ENCODE assay signal across 12 cellular contexts in the genomic region with DNA sequence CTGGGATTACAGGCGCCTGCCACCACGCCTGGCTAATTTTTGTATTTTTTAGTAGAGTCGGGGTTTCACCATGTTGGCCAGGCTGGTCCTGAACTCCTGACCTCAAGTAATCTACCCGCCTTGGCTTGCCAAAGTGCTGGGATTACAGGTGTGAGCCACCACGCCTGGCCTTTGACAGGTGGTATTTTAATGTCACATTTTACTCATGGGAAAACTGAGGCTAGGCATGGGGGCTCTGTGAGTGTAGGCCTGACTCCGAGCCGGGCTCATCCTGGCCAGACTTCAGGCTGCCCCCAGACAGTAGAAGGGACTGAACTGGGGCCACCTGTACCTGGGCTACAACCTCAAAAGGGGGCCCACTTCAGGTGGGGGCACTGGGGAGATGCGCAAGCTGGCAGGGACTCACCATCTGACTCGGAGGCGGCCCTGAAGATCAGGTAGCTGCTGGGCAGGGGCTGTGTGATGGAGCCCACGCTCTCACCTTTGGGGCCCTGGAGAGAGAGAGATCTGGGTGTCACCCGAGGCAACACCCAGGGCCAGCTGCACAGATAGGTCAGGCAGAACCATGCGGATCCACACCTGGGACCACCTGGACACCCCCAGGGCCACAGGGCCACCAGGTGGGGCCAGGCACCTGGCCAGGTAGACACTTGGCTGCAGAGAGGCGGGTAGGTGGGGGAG.
"Had no signal": no experiment of that assay in that cellular context is flagged by ENCODE, and none has a peak within 500 bp of the region (broad histone marks: within the 10 kb centered on the region; RNA-seq: fewer than 3 reads in every experiment).

No MANE protein-coding gene starts in this region.

- H3K27me3 ChIP-seq: body of pancreas, testis had no signal

- H3K27me3 Mint-ChIP-seq: activated CD8-positive, alpha-beta T cell treated with anti-CD3 and anti-CD28 coated beads for 36 hours; activated naive CD4-positive, alpha-beta T cell treated with anti-CD3 and anti-CD28 coated beads, Interleukin-2, amount 50 U/mL, for 24 hours; central memory CD8-positive, alpha-beta T cell had no signal

- H3K4me1 Mint-ChIP-seq: activated naive CD4-positive, alpha-beta T cell treated with anti-CD3 and anti-CD28 coated beads, Interleukin-2, amount 50 U/mL, for 24 hours; central memory CD8-positive, alpha-beta T cell had no signal

- ATAC-seq: activated CD8-positive, alpha-beta T cell treated with anti-CD3 and anti-CD28 coated beads for 36 hours; body of pancreas; stimulated activated naive CD8-positive, alpha-beta T cell treated with anti-CD3 and anti-CD28 coated beads, Interleukin-15, Interleukin-2, amounts not matched to agents 100 U/mL and 50 U/mL, for 24 hours had no signal

- H3K9me3 ChIP-seq: body of pancreas, testis had no signal

- H3K27ac ChIP-seq: body of pancreas, testis had no signal

- H3K4me3 Mint-ChIP-seq: activated CD8-positive, alpha-beta T cell treated with anti-CD3 and anti-CD28 coated beads for 36 hours; activated naive CD4-positive, alpha-beta T cell treated with anti-CD3 and anti-CD28 coated beads, Interleukin-2, amount 50 U/mL, for 24 hours; central memory CD8-positive, alpha-beta T cell; dendritic cell treated with granulocyte-macrophage colony-stimulating factor and Interleukin-4, amounts not matched to agents 40 ng/mL and 50 ng/mL, for 4 days had no signal

- H3K27ac Mint-ChIP-seq: activated CD8-positive, alpha-beta T cell treated with anti-CD3 and anti-CD28 coated beads for 36 hours; activated naive CD4-positive, alpha-beta T cell treated with anti-CD3 and anti-CD28 coated beads, Interleukin-2, amount 50 U/mL, for 24 hours; dendritic cell treated with granulocyte-macrophage colony-stimulating factor and Interleukin-4, amounts not matched to agents 40 ng/mL and 50 ng/mL, for 4 days had no signal

- DNase-seq: activated CD4-positive, alpha-beta T cell treated with anti-CD3 and anti-CD28 coated beads for 4 hours; activated CD8-positive, alpha-beta memory T cell treated with anti-CD3 and anti-CD28 coated beads, Interleukin-2, amount 50 U/mL, for 48 hours; activated CD8-positive, alpha-beta T cell treated with anti-CD3 and anti-CD28 coated beads for 36 hours; body of pancreas; mesenchymal stem cell; small intestine; stimulated activated CD4-positive, alpha-beta T cell treated with anti-CD3 and anti-CD28 coated beads, Interleukin-2, amount 100 ng/mL, for 24 hours; stimulated activated naive CD8-positive, alpha-beta T cell treated with anti-CD3 and anti-CD28 coated beads, Interleukin-15, Interleukin-2, amounts not matched to agents 100 U/mL and 50 U/mL, for 24 hours; testis had no signal

- H3K4me3 ChIP-seq: body of pancreas, testis had no signal

- H3K4me1 ChIP-seq: body of pancreas had no signal
